Comparison of ENCODE assay signal across 16 cellular contexts in the genomic region with DNA sequence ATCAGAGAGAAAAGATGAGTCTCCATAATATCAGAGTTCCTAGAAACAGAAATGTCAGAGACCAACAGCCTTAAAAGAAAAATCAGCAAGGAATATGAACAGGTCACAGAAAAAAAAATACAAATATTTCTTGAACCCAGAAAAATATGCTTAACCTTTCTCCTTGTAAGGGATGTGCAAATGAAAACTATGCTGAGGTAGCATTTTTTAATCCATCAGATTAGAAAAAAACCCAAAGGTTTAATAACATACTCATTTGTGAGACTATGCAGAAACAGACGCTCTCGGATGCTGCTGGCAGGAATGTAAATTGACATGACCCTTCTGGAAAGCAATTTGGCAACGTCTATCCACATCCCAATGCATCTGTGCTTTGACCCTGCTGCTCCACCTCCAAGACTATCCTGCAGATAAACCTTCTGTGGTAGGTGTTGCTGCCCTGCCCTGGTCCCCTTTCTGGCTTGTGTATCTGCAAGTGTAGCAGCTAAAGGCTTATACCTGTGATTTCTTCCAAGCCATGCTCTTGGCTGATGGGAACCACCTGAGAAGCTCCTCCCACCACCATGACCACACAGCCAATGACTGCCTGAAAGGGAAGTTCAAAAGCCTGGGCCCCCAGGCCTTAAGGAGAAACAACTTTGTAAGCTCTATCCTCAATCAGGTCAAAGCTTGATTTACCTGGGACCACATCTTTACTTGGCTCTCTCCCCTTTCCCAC. TPM values are rescaled to one million over a fixed set of nuclear protein-coding genes. Genes with fewer than 3 reads are reported as not detected.
A peak's percentile ranks its signal among the peaks of the same experiment; 100 is the strongest.
DNase-seq lines count a peak whose midpoint lies in the region; ATAC-seq and TF ChIP-seq lines count a peak whose summit lies in the region.
"Had no signal": no experiment of that assay in that cellular context is flagged by ENCODE, and none has a peak within 500 bp of the region (broad histone marks: within the 10 kb centered on the region; RNA-seq: fewer than 3 reads in every experiment).

No MANE protein-coding gene starts in this region.

- H3K27ac ChIP-seq in liver (ENCODE audit: low read depth in 1 of 2, low read length in 2 of 2) (no peak overlapping the region), vagina (peak overlapping the region; percentile 32)

- peak; percentile 18 for DNase-seq in activated CD4-positive, alpha-beta T cell treated with anti-CD3 and anti-CD28 coated beads for 36 hours
- DNase-seq in activated CD4-positive, alpha-beta T cell treated with anti-CD3 and anti-CD28 coated beads, Interleukin-2, amount 10 ng/mL, durations not matched to agents 24 days and 14 days, result no peak
- DNase-seq in vagina (ENCODE audit: extremely low spot score in 2 of 2) (no peak), HPDE6-E6E7 (ENCODE audit: extremely low spot score) (no peak), AML-193 (lab: John Stamatoyannopoulos, UW) (no peak), CD14-positive monocyte (ENCODE audit: low spot score) (no peak)
- DNase-seq: activated T-cell treated with anti-CD3 and anti-CD28 coated beads, Interleukin-2, amount 50 U/mL, for 48 hours; left ventricle myocardium superior; NCI-H187; stimulated activated CD4-positive, alpha-beta T cell treated with anti-CD3 and anti-CD28 coated beads, Interleukin-4, amount 100 ng/mL, for 24 hours; stimulated activated naive CD8-positive, alpha-beta T cell treated with anti-CD3 and anti-CD28 coated beads, Interleukin-15, amount 100 ng/mL, for 72 hours had no signal

- H3K4me3 ChIP-seq in liver (ENCODE audit: low read depth in 1 of 3, low read length in 3 of 3) (no peak overlapping the region), vagina (no peak overlapping the region)

- H3K9ac ChIP-seq in liver (ENCODE audit: low read depth in 1 of 2, low read length in 2 of 2), result no peak overlapping the region

- no peaks in the 10 kb centered on the region for H3K27me3 ChIP-seq in liver (ENCODE audit: control insufficient read depth in 4 of 4, insufficient read depth in 4 of 4, low read length in 3 of 4)
- H3K27me3 ChIP-seq in vagina, result no peaks in the 10 kb centered on the region

- TF ChIP-seq CTCF in brain (conservative IDR thresholded peaks at IDR 0.05) (no peak), liver (IDR thresholded peaks at IDR 0.05; ENCODE audit: low read depth, low read length, missing input control) (peak; percentile 9), vagina (IDR thresholded peaks at IDR 0.05) (no peak), CD14-positive monocyte (IDR thresholded peaks at IDR 0.05) (no peak)

- H3K36me3 ChIP-seq in liver (ENCODE audit: control insufficient read depth in 4 of 4, insufficient read depth in 3 of 4, low read depth in 1 of 4, low read length in 3 of 4) (no peaks in the 10 kb centered on the region), vagina (no peaks in the 10 kb centered on the region)

- 27% methylated on average over 3 of the region's 3 CpGs for WGBS in liver

- CTCF ChIA-PET in activated CD4-positive, alpha-beta T cell treated with anti-CD3 and anti-CD28 coated beads for 36 hours (lab: Charles Lee), result interaction anchor here (0.7 kb wide), 1 partner anchor 10 kb away, joined by 4 read pairs; no protein-coding TSS in a partner anchor

- H3K27ac Mint-ChIP-seq in activated CD4-positive, alpha-beta T cell treated with anti-CD3 and anti-CD28 coated beads for 36 hours, result no peak overlapping the region
- no peak overlapping the region for H3K27ac Mint-ChIP-seq in activated CD4-positive, alpha-beta T cell treated with anti-CD3 and anti-CD28 coated beads, Interleukin-2, amount 10 ng/mL, durations not matched to agents 24 days and 14 days
- H3K27ac Mint-ChIP-seq in brain, result peak overlapping the region in 3 of 5 experiments; percentile 0 to 22 (median 5)
- H3K27ac Mint-ChIP-seq in CD14-positive monocyte, result peak overlapping the region in 1 of 7 donors; percentile 84
- H3K27ac Mint-ChIP-seq: B cell; progenitor cell of endocrine pancreas; stimulated activated naive CD8-positive, alpha-beta T cell treated with anti-CD3 and anti-CD28 coated beads, Interleukin-15, amount 100 ng/mL, for 72 hours had no signal

- H3K4me1 ChIP-seq in liver (ENCODE audit: control insufficient read depth in 4 of 4, insufficient read depth in 4 of 4, low read length in 3 of 4) (no peaks in the 10 kb centered on the region), vagina (peaks cover 40% of the 10 kb centered on the region)

- TF ChIP-seq POLR2A in vagina (IDR thresholded peaks at IDR 0.05), result no peak

- no peaks in the 10 kb centered on the region for H3K27me3 Mint-ChIP-seq in activated CD4-positive, alpha-beta T cell treated with anti-CD3 and anti-CD28 coated beads for 36 hours
- H3K27me3 Mint-ChIP-seq in activated CD4-positive, alpha-beta T cell treated with anti-CD3 and anti-CD28 coated beads, Interleukin-2, amount 10 ng/mL, durations not matched to agents 24 days and 14 days, result peaks cover 20% of the 10 kb centered on the region
- peaks cover 10% of the 10 kb centered on the region for H3K27me3 Mint-ChIP-seq in brain
- H3K27me3 Mint-ChIP-seq in CD14-positive monocyte (ENCODE audit: low read depth in 3 of 3), result peaks cover 0 to 6% (median 1%) of the 10 kb centered on the region in 3 donors

- no peaks in the 10 kb centered on the region for H3K4me1 Mint-ChIP-seq in activated CD4-positive, alpha-beta T cell treated with anti-CD3 and anti-CD28 coated beads for 36 hours
- H3K4me1 Mint-ChIP-seq in activated CD4-positive, alpha-beta T cell treated with anti-CD3 and anti-CD28 coated beads, Interleukin-2, amount 10 ng/mL, durations not matched to agents 24 days and 14 days, result no peaks in the 10 kb centered on the region
- H3K4me1 Mint-ChIP-seq in brain (peaks cover 14% of the 10 kb centered on the region), CD14-positive monocyte (peaks cover 2% of the 10 kb centered on the region)
- H3K4me1 Mint-ChIP-seq: B cell; central memory CD8-positive, alpha-beta T cell; stimulated activated naive CD8-positive, alpha-beta T cell treated with anti-CD3 and anti-CD28 coated beads, Interleukin-15, amount 100 ng/mL, for 72 hours had no signal

- intact Hi-C loops in activated CD4-positive, alpha-beta T cell treated with anti-CD3 and anti-CD28 coated beads for 36 hours (cut with DNase I, micrococcal nuclease), result no loop called here
- intact Hi-C loops in activated CD4-positive, alpha-beta T cell treated with anti-CD3 and anti-CD28 coated beads, Interleukin-2, amount 10 ng/mL, durations not matched to agents 24 days and 14 days (cut with micrococcal nuclease), result no loop called here
- intact Hi-C loops in vagina (cut with DNase I), result no loop called here
- intact Hi-C loops in CD14-positive monocyte (cut with micrococcal nuclease), result no loop called here

- H3K36me3 Mint-ChIP-seq in activated CD4-positive, alpha-beta T cell treated with anti-CD3 and anti-CD28 coated beads for 36 hours (ENCODE audit: low read depth), result no peaks in the 10 kb centered on the region
- no peaks in the 10 kb centered on the region for H3K36me3 Mint-ChIP-seq in activated CD4-positive, alpha-beta T cell treated with anti-CD3 and anti-CD28 coated beads, Interleukin-2, amount 10 ng/mL, durations not matched to agents 24 days and 14 days (ENCODE audit: low read depth)
- no peaks in the 10 kb centered on the region for H3K36me3 Mint-ChIP-seq in brain
- H3K36me3 Mint-ChIP-seq in CD14-positive monocyte, result no peaks in the 10 kb centered on the region

- H3K9me3 Mint-ChIP-seq in activated CD4-positive, alpha-beta T cell treated with anti-CD3 and anti-CD28 coated beads for 36 hours (ENCODE audit: low read depth), result no peaks in the 10 kb centered on the region
- H3K9me3 Mint-ChIP-seq in activated CD4-positive, alpha-beta T cell treated with anti-CD3 and anti-CD28 coated beads, Interleukin-2, amount 10 ng/mL, durations not matched to agents 24 days and 14 days, result no peaks in the 10 kb centered on the region
- H3K9me3 Mint-ChIP-seq in brain, result no peaks in the 10 kb centered on the region
- no peaks in the 10 kb centered on the region for H3K9me3 Mint-ChIP-seq in CD14-positive monocyte
- H3K9me3 Mint-ChIP-seq: central memory CD8-positive, alpha-beta T cell; stimulated activated naive CD8-positive, alpha-beta T cell treated with anti-CD3 and anti-CD28 coated beads, Interleukin-15, amount 100 ng/mL, for 72 hours had no signal

- H3K4me3 Mint-ChIP-seq in activated CD4-positive, alpha-beta T cell treated with anti-CD3 and anti-CD28 coated beads for 36 hours, result no peak overlapping the region
- no peak overlapping the region for H3K4me3 Mint-ChIP-seq in activated CD4-positive, alpha-beta T cell treated with anti-CD3 and anti-CD28 coated beads, Interleukin-2, amount 10 ng/mL, durations not matched to agents 24 days and 14 days
- H3K4me3 Mint-ChIP-seq in brain (no peak overlapping the region), CD14-positive monocyte (no peak overlapping the region)
- H3K4me3 Mint-ChIP-seq: B cell; central memory CD8-positive, alpha-beta T cell; stimulated activated naive CD8-positive, alpha-beta T cell treated with anti-CD3 and anti-CD28 coated beads, Interleukin-15, amount 100 ng/mL, for 72 hours had no signal

- H3K9me3 ChIP-seq in liver (ENCODE audit: control insufficient read depth in 4 of 4, low read length in 3 of 4) (no peaks in the 10 kb centered on the region), vagina (no peaks in the 10 kb centered on the region)

- no peak for TF ChIP-seq RAD21 in liver (IDR thresholded peaks at IDR 0.05)

- POLR2A ChIA-PET in activated CD4-positive, alpha-beta T cell treated with anti-CD3 and anti-CD28 coated beads for 36 hours (lab: Charles Lee), result no interaction called here

- peak; percentile 57 for ATAC-seq in activated CD4-positive, alpha-beta T cell treated with anti-CD3 and anti-CD28 coated beads for 36 hours
- ATAC-seq: left ventricle myocardium superior; stimulated activated naive CD8-positive, alpha-beta T cell treated with anti-CD3 and anti-CD28 coated beads, Interleukin-15, amount 100 ng/mL, for 72 hours had no signal

TF ChIP-seq in liver, 16 proteins besides CTCF, POLR2A, EP300 and RAD21 (continues in another document):
- no peak for TF ChIP-seq NR2F2 (IDR thresholded peaks at IDR 0.05)
- TF ChIP-seq HNF4A (conservative IDR thresholded peaks at IDR 0.05), result no peak
- no peak for TF ChIP-seq FOXA2 (IDR thresholded peaks at IDR 0.05)
- TF ChIP-seq, protein P1, sequence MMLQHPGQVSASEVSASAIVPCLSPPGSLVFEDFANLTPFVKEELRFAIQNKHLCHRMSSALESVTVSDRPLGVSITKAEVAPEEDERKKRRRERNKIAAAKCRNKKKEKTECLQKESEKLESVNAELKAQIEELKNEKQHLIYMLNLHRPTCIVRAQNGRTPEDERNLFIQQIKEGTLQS (IDR thresholded peaks at IDR 0.05), result no peak
- no peak for TF ChIP-seq TAF1 (conservative IDR thresholded peaks at IDR 0.05)
- TF ChIP-seq RXRA (IDR thresholded peaks at IDR 0.05), result no peak
- TF ChIP-seq GABPA (IDR thresholded peaks at IDR 0.05 in 1 of 2, conservative IDR thresholded peaks at IDR 0.05 in 1 of 2), result no peak

RNA-seq across cellular contexts. Expression of gene LTBP2, which starts 49.4 kb away (rescaled TPM):
- total RNA-seq in activated CD4-positive, alpha-beta T cell treated with anti-CD3 and anti-CD28 coated beads for 36 hours, result under 1 TPM; 0.04 to 0.37 TPM
- 0.05 TPM in 1 of 2 replicates, not detected in the other for total RNA-seq in activated CD4-positive, alpha-beta T cell treated with anti-CD3 and anti-CD28 coated beads, Interleukin-2, amount 10 ng/mL, durations not matched to agents 24 days and 14 days
- 2.8 TPM for polyA plus RNA-seq in brain (ENCODE audit: insufficient read depth, low read depth, low replicate concordance)
- total RNA-seq in liver, result 1 to 10 TPM; 1.1 to 1.3 TPM
- polyA plus RNA-seq in liver, result under 1 TPM; 0.24 to 0.69 TPM
- total RNA-seq in vagina, result 52.5 TPM
- under 1 TPM; 0.04 to 0.11 TPM for polyA plus RNA-seq in CD14-positive monocyte

Comparison
In these comparisons a context has a peak if more than half of its experiments do, and no peak if none do; other contexts are left out.
1. H3K27ac Mint-ChIP-seq: peak in brain (3 of 5); none in activated CD4-positive, alpha-beta T cell treated with anti-CD3 and anti-CD28 coated beads for 36 hours (single experiment) and activated CD4-positive, alpha-beta T cell treated with anti-CD3 and anti-CD28 coated beads, Interleukin-2, amount 10 ng/mL, durations not matched to agents 24 days and 14 days (single experiment).
2. RNA of gene LTBP2, which starts 49.4 kb away (total RNA-seq): 52.5 TPM in vagina (single experiment); 1.1 to 1.3 TPM in liver, 0.04 to 0.37 TPM in activated CD4-positive, alpha-beta T cell treated with anti-CD3 and anti-CD28 coated beads for 36 hours and 0.05 TPM in activated CD4-positive, alpha-beta T cell treated with anti-CD3 and anti-CD28 coated beads, Interleukin-2, amount 10 ng/mL, durations not matched to agents 24 days and 14 days; every median in the first group is over 10 times any median in the second.